ENCODE assay signal across 1 cellular context in genomic region chr19:40286674-40287421, GRCh38.
TF ChIP-seq lines count a peak whose summit lies in the region.

No MANE protein-coding gene starts in this region.

TF ChIP-seq in HEK293, 187 proteins besides CTCF, POLR2A, EP300 and RAD21 (continued from another document):
- TF ChIP-seq BCL6B (tag by site-specific recombination; IDR thresholded peaks at IDR 0.05) (no peak), ZNF514 (tag by site-specific recombination; IDR thresholded peaks at IDR 0.05) (no peak), ZNF362 (tag by site-specific recombination; IDR thresholded peaks at IDR 0.05) (peak; percentile 80), ZNF140 (tag by site-specific recombination; IDR thresholded peaks at IDR 0.05) (no peak), PRDM4 (tag by site-specific recombination; IDR thresholded peaks at IDR 0.05) (peak; percentile 66), MZF1 (tag by site-specific recombination; IDR thresholded peaks at IDR 0.05; ENCODE audit: borderline replicate concordance) (no peak), ZNF558 (tag by site-specific recombination; IDR thresholded peaks at IDR 0.05) (peak; percentile 88), ZBTB11 (tag by site-specific recombination; conservative IDR thresholded peaks at IDR 0.05; ENCODE audit: low read depth) (no peak), KLF17 (tag by site-specific recombination; IDR thresholded peaks at IDR 0.05) (no peak), ZBTB8A (tag by site-specific recombination; IDR thresholded peaks at IDR 0.05) (no peak), ZNF830 (tag by site-specific recombination; IDR thresholded peaks at IDR 0.05; ENCODE audit: low read depth) (no peak), ZBTB48 (tag by site-specific recombination; IDR thresholded peaks at IDR 0.05) (no peak)
TF ChIP-seq in HEK293: peak in this region for 9.
